Comparison of ENCODE assay signal across 8 cellular contexts in genomic region chr19:32406161-32407003, GRCh38. TPM values are rescaled to one million over a fixed set of nuclear protein-coding genes. Genes with fewer than 3 reads are reported as not detected.
DNase-seq lines count a peak whose midpoint lies in the region; ATAC-seq, FAIRE-seq and TF ChIP-seq lines count a peak whose summit lies in the region.

No MANE protein-coding gene starts in this region.

- no peaks in the 10 kb centered on the region for H3K9me3 ChIP-seq in SK-N-MC (ENCODE audit: low read depth, low read length)
- H3K9me3 ChIP-seq in fibroblast of lung (ENCODE audit: control insufficient read depth, insufficient read depth, low read depth, low read length) = no peaks in the 10 kb centered on the region

- H3K4me3 Mint-ChIP-seq in activated CD4-positive, alpha-beta T cell treated with anti-CD3 and anti-CD28 coated beads for 36 hours = peak overlapping the region; percentile 84

- peak overlapping the region; percentile 90 for H3K4me2 ChIP-seq in fibroblast of lung (ENCODE audit: extremely low read depth, insufficient read depth, low read length)

- H4K20me1 ChIP-seq in fibroblast of lung (ENCODE audit: control insufficient read depth, extremely low read depth, insufficient read depth, low read length) = no peaks in the 10 kb centered on the region

- CTCF ChIA-PET in activated CD4-positive, alpha-beta T cell treated with anti-CD3 and anti-CD28 coated beads for 36 hours (lab: Charles Lee) = interaction anchor here (0.7 to 0.8 kb wide), 2 partner anchors 61 to 114 kb away, joined by 3 to 4 read pairs; partner anchors contain the start of gene ZNF507

- peak overlapping the region; percentile 72 for H3K27ac Mint-ChIP-seq in activated CD4-positive, alpha-beta T cell treated with anti-CD3 and anti-CD28 coated beads for 36 hours

- ATAC-seq in activated CD4-positive, alpha-beta T cell treated with anti-CD3 and anti-CD28 coated beads for 36 hours = no peak

- H2AFZ ChIP-seq in fibroblast of lung (ENCODE audit: low read length) = peak overlapping the region; percentile 45

- H3K4me1 Mint-ChIP-seq in activated CD4-positive, alpha-beta T cell treated with anti-CD3 and anti-CD28 coated beads for 36 hours = peaks cover 20% of the 10 kb centered on the region

- peaks cover 11% of the 10 kb centered on the region for H3K79me2 ChIP-seq in fibroblast of lung (ENCODE audit: control insufficient read depth, insufficient read depth, low read length)

- no peaks in the 10 kb centered on the region for H3K27me3 ChIP-seq in fibroblast of lung (ENCODE audit: control insufficient read depth, insufficient read depth, low read length)

- H3K36me3 Mint-ChIP-seq in activated CD4-positive, alpha-beta T cell treated with anti-CD3 and anti-CD28 coated beads for 36 hours (ENCODE audit: low read depth) = peaks cover 20% of the 10 kb centered on the region

- POLR2A ChIA-PET in activated CD4-positive, alpha-beta T cell treated with anti-CD3 and anti-CD28 coated beads for 36 hours (lab: Charles Lee) = interaction anchor here (0.6 kb wide), 1 partner anchor 299 kb away, joined by 11 read pairs; no protein-coding TSS in a partner anchor

- H3K4me1 ChIP-seq in fibroblast of lung (ENCODE audit: control insufficient read depth, extremely low read depth, insufficient read depth, low read length) = peaks cover 3% of the 10 kb centered on the region

- TF ChIP-seq CTCF in fibroblast of lung (conservative IDR thresholded peaks at IDR 0.05 in 1 of 2, IDR thresholded peaks at IDR 0.05 in 1 of 2; ENCODE audit: low read depth in 1 of 2, low read length in 2 of 2) = no peak

- no peaks in the 10 kb centered on the region for H3K27me3 Mint-ChIP-seq in activated CD4-positive, alpha-beta T cell treated with anti-CD3 and anti-CD28 coated beads for 36 hours

- no peak for DNase-seq in activated CD4-positive, alpha-beta T cell treated with anti-CD3 and anti-CD28 coated beads for 36 hours
- no peak for DNase-seq in activated CD4-positive, alpha-beta T cell treated with anti-CD3 and anti-CD28 coated beads, Interleukin-2, amount 50 U/mL, for 48 hours
- DNase-seq in SK-N-MC (ENCODE audit: low read depth, low spot score) = no peak
- DNase-seq in fibroblast of lung (ENCODE audit: low read depth in 2 of 2) = no peak
- DNase-seq in retina = peak; percentile 66
- DNase-seq in NOMO-1 treated with DMSO at 0.1 percent for 48 hours (lab: John Stamatoyannopoulos, UW; ENCODE audit: unreplicated experiment) = no peak
- DNase-seq in frontal cortex (ENCODE audit: low spot score in 2 of 2) = no peak
- no peak for DNase-seq in C1 segment of cervical spinal cord (lab: John Stamatoyannopoulos, UW)

- FAIRE-seq in frontal cortex (lab: Jason Lieb, UNC) = no peak

- H3K27ac ChIP-seq in SK-N-MC (peak overlapping the region; percentile 55; the same call in 1 of the 2 replicates), fibroblast of lung (ENCODE audit: insufficient read depth, low read length) (peak overlapping the region; percentile 96)

- H3K4me3 ChIP-seq in SK-N-MC (peak overlapping the region; percentile 94), fibroblast of lung (replicated peaks in 1 of 4; ENCODE audit: control extremely low read depth in 1 of 4, insufficient read depth in 1 of 4, low read depth in 3 of 4, low read length in 4 of 4) (peak overlapping the region; percentile 66 to 83 (median 76))

- H3K36me3 ChIP-seq in SK-N-MC (ENCODE audit: insufficient read depth, low read length) (peaks cover 39% of the 10 kb centered on the region), fibroblast of lung (ENCODE audit: control insufficient read depth, insufficient read depth, low read length) (no peaks in the 10 kb centered on the region)

- H3K9ac ChIP-seq in SK-N-MC (ENCODE audit: insufficient read length) (peak overlapping the region; percentile 70), fibroblast of lung (ENCODE audit: insufficient read depth, low read length) (peak overlapping the region; percentile 98)

- no peaks in the 10 kb centered on the region for H3K9me3 Mint-ChIP-seq in activated CD4-positive, alpha-beta T cell treated with anti-CD3 and anti-CD28 coated beads for 36 hours (ENCODE audit: low read depth)

- intact Hi-C loops in activated CD4-positive, alpha-beta T cell treated with anti-CD3 and anti-CD28 coated beads for 36 hours (cut with DNase I, micrococcal nuclease) = loop anchor here (2.0 to 10.0 kb wide), 6 partner anchors 174 to 1768 kb away; partner anchors contain the start of genes LSM14A (in 1 of the 2), PDCD5 (in 1 of the 2) and PEPD (in 1 of the 2)

RNA-seq across cellular contexts. Expression of gene DPY19L3, which starts 0.8 kb away (rescaled TPM):
- 10 to 100 TPM; 14.3 to 14.6 TPM for total RNA-seq in activated CD4-positive, alpha-beta T cell treated with anti-CD3 and anti-CD28 coated beads for 36 hours
- 17.5 and 18.8 TPM in 2 replicates for total RNA-seq in fibroblast of lung
- polyA plus RNA-seq in fibroblast of lung = 24.2 and 31.9 TPM in 2 replicates
- 11.3 and 15.3 TPM in 2 replicates for polyA plus RNA-seq in fibroblast of lung (2012)
- polyA minus RNA-seq in fibroblast of lung (ENCODE audit: low replicate concordance) = 46.6 and 80.8 TPM in 2 replicates
- 28.9 TPM for total RNA-seq in frontal cortex
